Comparison of ENCODE assay signal across 34 cellular contexts in the genomic region with DNA sequence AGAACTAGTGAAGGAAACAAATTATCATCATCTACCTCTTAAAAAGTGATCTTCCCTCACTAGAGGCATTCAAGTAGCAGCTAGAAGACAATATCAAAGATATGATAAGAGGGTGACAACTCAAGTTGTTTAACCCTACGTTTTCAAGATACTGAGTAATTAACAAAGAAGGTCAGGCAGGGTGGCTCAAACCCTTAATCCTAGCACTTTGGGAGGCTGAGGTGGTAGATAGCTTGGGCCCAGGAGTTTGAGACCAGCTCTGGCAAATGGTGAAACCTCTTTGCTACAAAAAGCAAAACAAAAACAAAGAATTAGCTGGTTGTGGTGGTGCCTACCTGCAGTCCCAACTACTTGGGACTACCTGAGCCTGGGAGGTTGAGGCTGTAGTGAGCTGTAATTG.
"Had no signal": no experiment of that assay in that cellular context is flagged by ENCODE, and none has a peak within 500 bp of the region (broad histone marks: within the 10 kb centered on the region; RNA-seq: fewer than 3 reads in every experiment).

No MANE protein-coding gene starts in this region.

- H3K9me3 ChIP-seq: MG63 had no signal

- H3K27me3 ChIP-seq: MG63 had no signal

- DNase-seq: Karpas-422, Kasumi-1, KG1, MG63, MM.1S, MV-4-11, NCI-H1048, NCI-H1092, NCI-H1092 treated with DMSO at 0.1 percent for 48 hours, NCI-H1105, NCI-H1105 treated with DMSO at 0.1 percent for 48 hours, NCI-H1417, NCI-H1417 treated with DMSO at 0.1 percent for 48 hours, NCI-H1436, NCI-H1436 treated with DMSO at 0.1 percent for 48 hours, NCI-H146, NCI-H1694, NCI-H1694 treated with DMSO at 0.1 percent for 48 hours, NCI-H187, NCI-H187 treated with DMSO at 0.1 percent for 48 hours, NCI-H1930, NCI-H2029, NCI-H2029 treated with DMSO at 0.1 percent for 48 hours, NCI-H2081, NCI-H2081 treated with DMSO at 0.1 percent for 48 hours, NCI-H2107, NCI-H2171, NCI-H2171 treated with DMSO at 0.1 percent for 48 hours, NCI-H2227 treated with DMSO at 0.1 percent for 48 hours, NCI-H226, NCI-H345, NCI-H446, NCI-H446 treated with DMSO at 0.1 percent for 48 hours had no signal

- H3K27ac ChIP-seq: KMS-11 had no signal

- H3K4me3 ChIP-seq: MG63 had no signal

- H3K36me3 ChIP-seq: MG63 had no signal

- H3K9ac ChIP-seq: KMS-11 had no signal

- H3K4me2 ChIP-seq: KMS-11 had no signal
